8 cellular contexts compared by ENCODE assay signal in genomic region chr20:50931306-50932015, GRCh38. TPM values are rescaled to one million over a fixed set of nuclear protein-coding genes. Genes with fewer than 3 reads are reported as not detected.
A peak's percentile ranks its signal among the peaks of the same experiment; 100 is the strongest.
DNase-seq lines count a peak whose midpoint lies in the region; ATAC-seq and TF ChIP-seq lines count a peak whose summit lies in the region.

ADNP (minus strand) TSS chr20:50931437; CDS start chr20:50903996, 27,441 bp downstream.

- ATAC-seq in naive thymus-derived CD4-positive, alpha-beta T cell: peak; percentile 81
- peak; percentile 82 for ATAC-seq in stimulated activated memory B cell treated with anti-CD40 and anti-IgM and Interleukin-4, amounts not matched to agents 10 μg/mL and 1 μg/mL and 100 μg/mL, for 72 hours

- peak; percentile 68 for TF ChIP-seq CTCF in LNCaP clone FGC (IDR thresholded peaks at IDR 0.05; ENCODE audit: control insufficient read depth, extremely low read depth, insufficient read depth)
- peak; percentile 58 to 62 for TF ChIP-seq CTCF in fibroblast of lung (conservative IDR thresholded peaks at IDR 0.05 in 1 of 2, IDR thresholded peaks at IDR 0.05 in 1 of 2; ENCODE audit: low read depth in 1 of 2, low read length in 2 of 2)

- H3K9me3 ChIP-seq in fibroblast of lung (ENCODE audit: control insufficient read depth, insufficient read depth, low read depth, low read length): no peaks in the 10 kb centered on the region
- no peaks in the 10 kb centered on the region for H3K9me3 ChIP-seq in naive thymus-derived CD4-positive, alpha-beta T cell (ENCODE audit: control insufficient read depth in 2 of 3, low read length in 3 of 3)

- peak within 1 kb of the TSS; percentile 91 to 99 (median 99) for H3K27ac Mint-ChIP-seq in naive thymus-derived CD4-positive, alpha-beta T cell
- peak within 1 kb of the TSS; percentile 98 for H3K27ac Mint-ChIP-seq in stimulated activated memory B cell treated with anti-CD40 and anti-IgM and Interleukin-4, amounts not matched to agents 10 μg/mL and 1 μg/mL and 100 μg/mL, for 72 hours

- no peaks in the 10 kb centered on the region for H3K27me3 ChIP-seq in fibroblast of lung (ENCODE audit: control insufficient read depth, insufficient read depth, low read length)
- H3K27me3 ChIP-seq in naive thymus-derived CD4-positive, alpha-beta T cell (ENCODE audit: control insufficient read depth in 2 of 2, insufficient read depth in 2 of 2, low read length in 2 of 2): no peaks in the 10 kb centered on the region

- H3K4me3 Mint-ChIP-seq in naive thymus-derived CD4-positive, alpha-beta T cell: peak within 1 kb of the TSS; percentile 88 to 98 (median 93)
- peak within 1 kb of the TSS; percentile 97 for H3K4me3 Mint-ChIP-seq in stimulated activated memory B cell treated with anti-CD40 and anti-IgM and Interleukin-4, amounts not matched to agents 10 μg/mL and 1 μg/mL and 100 μg/mL, for 72 hours

- H3K4me1 Mint-ChIP-seq in naive thymus-derived CD4-positive, alpha-beta T cell: peaks cover 25 to 46% (median 39%) of the 10 kb centered on the region in 7 donors
- peaks cover 37% of the 10 kb centered on the region for H3K4me1 Mint-ChIP-seq in stimulated activated memory B cell treated with anti-CD40 and anti-IgM and Interleukin-4, amounts not matched to agents 10 μg/mL and 1 μg/mL and 100 μg/mL, for 72 hours

- no peaks in the 10 kb centered on the region for H3K27me3 Mint-ChIP-seq in naive thymus-derived CD4-positive, alpha-beta T cell
- no peaks in the 10 kb centered on the region for H3K27me3 Mint-ChIP-seq in stimulated activated memory B cell treated with anti-CD40 and anti-IgM and Interleukin-4, amounts not matched to agents 10 μg/mL and 1 μg/mL and 100 μg/mL, for 72 hours

- H3K4me3 ChIP-seq in LNCaP clone FGC (ENCODE audit: low read depth, low read length): peak within 1 kb of the TSS; percentile 74
- peak within 1 kb of the TSS; percentile 59 to 91 (median 82) for H3K4me3 ChIP-seq in fibroblast of lung (replicated peaks in 1 of 4; ENCODE audit: control extremely low read depth in 1 of 4, insufficient read depth in 1 of 4, low read depth in 3 of 4, low read length in 4 of 4)
- peak within 1 kb of the TSS; percentile 98 for H3K4me3 ChIP-seq in naive thymus-derived CD4-positive, alpha-beta T cell (ENCODE audit: low read length)

- DNase-seq in EL: peak; percentile 93
- peak; percentile 93 for DNase-seq in GOT3 (lab: John Stamatoyannopoulos, UW)
- DNase-seq in LNCaP clone FGC (ENCODE audit: low read depth): peak; percentile 83
- peak; percentile 95 for DNase-seq in RPMI8226
- DNase-seq in activated T-helper 1 cell treated with anti-CD3 and anti-CD28 coated beads, Interleukin-2, amount 50 U/mL, for 16 hours (ENCODE audit: low read depth in 1 of 2, low spot score in 1 of 2): peak; percentile 68 to 73
- DNase-seq in fibroblast of lung (ENCODE audit: low read depth in 2 of 2): peak; percentile 95
- DNase-seq in naive thymus-derived CD4-positive, alpha-beta T cell: peak; percentile 85 to 95 (median 92)

- CTCF ChIA-PET in naive thymus-derived CD4-positive, alpha-beta T cell (lab: Charles Lee): interaction anchor here (0.6 to 11.0 kb wide), 3 partner anchors 27 to 139 kb away, joined by 3 to 147 read pairs (median 6); partner anchors contain the start of genes BCAS4, DPM1 and MOCS3

- H3K79me2 ChIP-seq in fibroblast of lung (ENCODE audit: control insufficient read depth, insufficient read depth, low read length): peaks cover 41% of the 10 kb centered on the region

- intact Hi-C loops in naive thymus-derived CD4-positive, alpha-beta T cell (cut with micrococcal nuclease): loop anchor here (1.0 to 10.0 kb wide), 6 partner anchors 27 to 995 kb away; partner anchors contain the start of genes DPM1 (in 2 of the 2), MOCS3 (in 2 of the 2), PARD6B (in 1 of the 2) and PTPN1 (in 1 of the 2)

- peak within 1 kb of the TSS; percentile 67 for H3K4me2 ChIP-seq in fibroblast of lung (ENCODE audit: extremely low read depth, insufficient read depth, low read length)

- peaks cover 0 to 3% (median 0%) of the 10 kb centered on the region in 11 donors for H3K9me3 Mint-ChIP-seq in naive thymus-derived CD4-positive, alpha-beta T cell
- no peaks in the 10 kb centered on the region for H3K9me3 Mint-ChIP-seq in stimulated activated memory B cell treated with anti-CD40 and anti-IgM and Interleukin-4, amounts not matched to agents 10 μg/mL and 1 μg/mL and 100 μg/mL, for 72 hours

- peaks cover 7% of the 10 kb centered on the region for H3K36me3 ChIP-seq in fibroblast of lung (ENCODE audit: control insufficient read depth, insufficient read depth, low read length)
- H3K36me3 ChIP-seq in naive thymus-derived CD4-positive, alpha-beta T cell (ENCODE audit: control insufficient read depth in 2 of 3, insufficient read depth in 3 of 3, low read length in 3 of 3): peaks cover 10 to 16% (median 11%) of the 10 kb centered on the region in 3 experiments

- H2AFZ ChIP-seq in fibroblast of lung (ENCODE audit: low read length): no peak within 1 kb of the TSS

- peak within 1 kb of the TSS; percentile 90 for H3K9ac ChIP-seq in fibroblast of lung (ENCODE audit: insufficient read depth, low read length)

- POLR2A ChIA-PET in naive thymus-derived CD4-positive, alpha-beta T cell (lab: Charles Lee): interaction anchor here (0.6 to 6.0 kb wide), 24 partner anchors 8 to 143 kb away, joined by 3 to 95 read pairs (median 4); partner anchors contain the start of genes BCAS4, DPM1 and MOCS3

- no peaks in the 10 kb centered on the region for H4K20me1 ChIP-seq in fibroblast of lung (ENCODE audit: control insufficient read depth, extremely low read depth, insufficient read depth, low read length)

- peak within 1 kb of the TSS; percentile 91 for H3K27ac ChIP-seq in fibroblast of lung (ENCODE audit: insufficient read depth, low read length)
- peak within 1 kb of the TSS; percentile 95 for H3K27ac ChIP-seq in naive thymus-derived CD4-positive, alpha-beta T cell (ENCODE audit: low read depth, low read length)

- peaks cover 6% of the 10 kb centered on the region for H3K4me1 ChIP-seq in fibroblast of lung (ENCODE audit: control insufficient read depth, extremely low read depth, insufficient read depth, low read length)
- H3K4me1 ChIP-seq in naive thymus-derived CD4-positive, alpha-beta T cell (ENCODE audit: control insufficient read depth in 2 of 2, insufficient read depth in 2 of 2, low read length in 2 of 2): peaks cover 25 to 33% of the 10 kb centered on the region in 2 donors

- peaks cover 0 to 34% (median 16%) of the 10 kb centered on the region in 5 donors for H3K36me3 Mint-ChIP-seq in naive thymus-derived CD4-positive, alpha-beta T cell
- H3K36me3 Mint-ChIP-seq in stimulated activated memory B cell treated with anti-CD40 and anti-IgM and Interleukin-4, amounts not matched to agents 10 μg/mL and 1 μg/mL and 100 μg/mL, for 72 hours: peaks cover 32% of the 10 kb centered on the region

RNA-seq across cellular contexts. Expression of gene ADNP, which starts in this region (rescaled TPM):
- 32.1 and 40.0 TPM in 2 replicates for total RNA-seq in fibroblast of lung
- 25.7 and 29.4 TPM in 2 replicates for polyA plus RNA-seq in fibroblast of lung
- polyA plus RNA-seq in fibroblast of lung (2012): 33.8 and 34.1 TPM in 2 replicates
- polyA minus RNA-seq in fibroblast of lung (ENCODE audit: low replicate concordance): 35.2 and 46.4 TPM in 2 replicates
- total RNA-seq in naive thymus-derived CD4-positive, alpha-beta T cell: 10 to 100 TPM; 51.9 to 73.2 (median 66.3) TPM
- polyA plus RNA-seq in naive thymus-derived CD4-positive, alpha-beta T cell: 10 to 100 TPM in 1 of 2 donors, 1 to 10 TPM in 1; 9.6 to 11.0 TPM

Comparison
In these comparisons a context has a peak if more than half of its experiments do, and no peak if none do; other contexts are left out.
1. Peak in every context shown above with its lines: DNase-seq, ATAC-seq, H3K4me3 ChIP-seq and H3K27ac ChIP-seq.